In genomic region chr16:89093602-89094251, GRCh38 we compare ENCODE assay signal across 1 cellular context.
TF ChIP-seq lines count a peak whose summit lies in the region.

ACSF3 (plus strand) TSS chr16:89093852; CDS start chr16:89100682, 6,830 bp downstream.

TF ChIP-seq in HepG2, 621 proteins besides CTCF, POLR2A, EP300 and RAD21 (continued from another document and continues in another):
- TF ChIP-seq ZNF318 (CRISPR knock-in tag; IDR thresholded peaks at IDR 0.05): peak; percentile 26; the same call in 1 of the 2 replicates
- peak; percentile 66; the same call in 1 of the 2 replicates for TF ChIP-seq ZNF597 (CRISPR knock-in tag; IDR thresholded peaks at IDR 0.05)
- TF ChIP-seq ATF1 (CRISPR knock-in tag; IDR thresholded peaks at IDR 0.05): no peak
- TF ChIP-seq E2F5 (CRISPR knock-in tag; conservative IDR thresholded peaks at IDR 0.05): no peak; the same call in 1 of the 2 replicates
- TF ChIP-seq GABPB1 (CRISPR knock-in tag; IDR thresholded peaks at IDR 0.05): peak; percentile 92
- no peak for TF ChIP-seq RAD51 (IDR thresholded peaks at IDR 0.05; ENCODE audit: borderline replicate concordance)
- TF ChIP-seq PTBP1 (IDR thresholded peaks at IDR 0.05; ENCODE audit: low read depth, low read length, poor library complexity, severe bottlenecking): no peak
- peak; percentile 64; the same call in 1 of the 2 replicates for TF ChIP-seq PRDM15 (CRISPR knock-in tag; IDR thresholded peaks at IDR 0.05)
- TF ChIP-seq ZNF317 (CRISPR knock-in tag; IDR thresholded peaks at IDR 0.05): no peak
- TF ChIP-seq DNMT1 (CRISPR knock-in tag; IDR thresholded peaks at IDR 0.05): peak; percentile 73; the same call in 1 of the 2 replicates
- TF ChIP-seq ZNF567 (CRISPR knock-in tag; IDR thresholded peaks at IDR 0.05; ENCODE audit: borderline replicate concordance): peak; percentile 72; the same call in 1 of the 2 replicates
- no peak for TF ChIP-seq FIP1L1 (IDR thresholded peaks at IDR 0.05; ENCODE audit: borderline replicate concordance, insufficient read depth, low read depth, low read length)
- TF ChIP-seq ZNF275 (CRISPR knock-in tag; IDR thresholded peaks at IDR 0.05; ENCODE audit: borderline replicate concordance): 0 out of 2 replicates have a peak, but pooled peaks have one; percentile 39
- no peak for TF ChIP-seq KDM4B (CRISPR knock-in tag; IDR thresholded peaks at IDR 0.05)
- peak; percentile 66 for TF ChIP-seq BHLHE40 (IDR thresholded peaks at IDR 0.05; ENCODE audit: low read length)
- TF ChIP-seq ATF5 (CRISPR knock-in tag; IDR thresholded peaks at IDR 0.05; ENCODE audit: low read depth): no peak
- TF ChIP-seq THAP8 (CRISPR knock-in tag; IDR thresholded peaks at IDR 0.05; ENCODE audit: borderline replicate concordance): no peak
- no peak for TF ChIP-seq SRSF1 (optimal IDR thresholded peaks at IDR 0.05; ENCODE audit: low read depth, low read length)
- TF ChIP-seq YEATS4 (CRISPR knock-in tag; IDR thresholded peaks at IDR 0.05; ENCODE audit: borderline replicate concordance): peak; percentile 99
- peak; percentile 67; the same call in 1 of the 2 replicates for TF ChIP-seq DZIP1 (CRISPR knock-in tag; IDR thresholded peaks at IDR 0.05)
- peak; percentile 45 for TF ChIP-seq TBL1XR1 (IDR thresholded peaks at IDR 0.05; ENCODE audit: borderline replicate concordance, low read length, partially characterized antibody)
- no peak for TF ChIP-seq ZNF512 (CRISPR knock-in tag; IDR thresholded peaks at IDR 0.05)
- TF ChIP-seq ATF7 (IDR thresholded peaks at IDR 0.05): no peak
- peak; percentile 32; the same call in 1 of the 2 replicates for TF ChIP-seq ATF7 (CRISPR knock-in tag; IDR thresholded peaks at IDR 0.05)
- no peak; the same call in 1 of the 2 replicates for TF ChIP-seq ZNF761 (CRISPR knock-in tag; conservative IDR thresholded peaks at IDR 0.05)
- TF ChIP-seq ZBTB14 (CRISPR knock-in tag; IDR thresholded peaks at IDR 0.05): peak; percentile 82
- TF ChIP-seq ZMYM3 (CRISPR knock-in tag; IDR thresholded peaks at IDR 0.05): no peak
- TF ChIP-seq ZFP91 (CRISPR knock-in tag; IDR thresholded peaks at IDR 0.05; ENCODE audit: borderline replicate concordance): peak; percentile 78
